ENCODE assay signal across 15 cellular contexts in the genomic region with DNA sequence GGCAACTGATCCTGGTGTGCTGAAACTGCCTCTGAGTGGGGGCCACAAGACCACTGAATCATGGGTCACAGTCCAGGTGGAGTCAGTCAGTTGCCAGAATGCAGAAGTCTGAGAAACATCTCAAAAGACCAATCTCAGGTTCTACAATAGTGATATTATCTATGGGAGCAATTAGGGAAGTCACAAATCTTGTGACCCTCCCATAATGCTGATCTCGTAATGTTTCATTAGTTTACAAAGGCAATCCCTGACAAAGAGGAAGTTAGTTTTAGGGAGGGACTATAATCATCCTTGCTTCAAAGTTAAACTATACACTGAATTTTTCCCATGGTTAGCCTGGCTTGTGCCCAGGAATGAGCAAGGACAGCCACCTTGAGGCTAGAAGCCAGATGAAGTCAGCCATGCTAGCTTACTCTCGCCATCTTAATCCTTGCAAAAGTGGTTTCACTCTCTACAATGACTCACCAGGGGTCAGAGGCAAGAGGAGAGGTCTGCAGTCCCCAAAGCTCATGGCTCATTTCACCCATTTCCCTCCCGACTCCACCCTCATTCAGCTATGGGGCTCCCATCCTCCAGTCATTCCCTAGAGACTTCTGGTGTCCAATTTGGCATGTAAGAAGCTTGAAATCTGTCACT. TPM values are rescaled to one million over a fixed set of nuclear protein-coding genes. Genes with fewer than 3 reads are reported as not detected.
DNase-seq lines count a peak whose midpoint lies in the region; ATAC-seq and TF ChIP-seq lines count a peak whose summit lies in the region.
"Had no signal": no experiment of that assay in that cellular context is flagged by ENCODE, and none has a peak within 500 bp of the region (broad histone marks: within the 10 kb centered on the region; RNA-seq: fewer than 3 reads in every experiment).

No MANE protein-coding gene starts in this region.

- H3K4me1 ChIP-seq in BLaER1 (peaks cover 61% of the 10 kb centered on the region), HEK293 (ENCODE audit: control insufficient read depth, insufficient read depth, low read length) (no peaks in the 10 kb centered on the region), right lobe of liver (no peaks in the 10 kb centered on the region), breast epithelium (no peaks in the 10 kb centered on the region)

- no peaks in the 10 kb centered on the region for H3K27me3 ChIP-seq in BLaER1
- H3K27me3 ChIP-seq in right lobe of liver = no peaks in the 10 kb centered on the region
- H3K27me3 ChIP-seq in breast epithelium = no peaks in the 10 kb centered on the region

- H3K4me3 ChIP-seq in BLaER1 = no peak overlapping the region
- no peak overlapping the region for H3K4me3 ChIP-seq in HEK293 (ENCODE audit: low read depth, low read length)
- H3K4me3 ChIP-seq in right lobe of liver = no peak overlapping the region
- no peak overlapping the region for H3K4me3 ChIP-seq in breast epithelium
- H3K4me3 ChIP-seq: GM23248 had no signal

- H3K27ac ChIP-seq in BLaER1 (0 out of 2 replicates have a peak overlapping the region, but pooled peaks have one; percentile 39), HEK293 (ENCODE audit: extremely low read depth, low read depth, low read length) (no peak overlapping the region), right lobe of liver (peak overlapping the region in 1 of 3 donors; percentile 18), breast epithelium (no peak overlapping the region)
- H3K27ac ChIP-seq: GM23248 had no signal

- TF ChIP-seq CTCF in HEK293 (tag by site-specific recombination; IDR thresholded peaks at IDR 0.05) = no peak
- no peak for TF ChIP-seq CTCF in right lobe of liver (IDR thresholded peaks at IDR 0.05)
- no peak for TF ChIP-seq CTCF in endothelial cell (IDR thresholded peaks at IDR 0.05; ENCODE audit: unreplicated experiment)
- TF ChIP-seq CTCF in breast epithelium (IDR thresholded peaks at IDR 0.05) = no peak

- H3K36me3 ChIP-seq in BLaER1 (no peaks in the 10 kb centered on the region), HEK293 (ENCODE audit: control insufficient read depth in 2 of 2, insufficient read depth in 1 of 2, low read length in 2 of 2) (no peaks in the 10 kb centered on the region), right lobe of liver (no peaks in the 10 kb centered on the region), breast epithelium (no peaks in the 10 kb centered on the region)

- H3K9ac ChIP-seq in BLaER1 = no peak overlapping the region
- H3K9ac ChIP-seq: GM23248 had no signal

- 30% methylated on average over 3 of the region's 3 CpGs for WGBS in right lobe of liver (ENCODE audit: insufficient coverage, low coverage, low lambda C conversion rate, missing lambda C conversion rate)

- H3K9me3 ChIP-seq in BLaER1 (peaks cover 13% of the 10 kb centered on the region), HEK293 (ENCODE audit: control insufficient read depth, insufficient read depth, low read depth, low read length) (no peaks in the 10 kb centered on the region; the same call in 1 of the 2 replicates), right lobe of liver (no peaks in the 10 kb centered on the region), breast epithelium (no peaks in the 10 kb centered on the region)

- H3K4me3 Mint-ChIP-seq in endothelial cell (ENCODE audit: unreplicated experiment) = no peak overlapping the region

- peaks cover 5% of the 10 kb centered on the region for H3K36me3 Mint-ChIP-seq in endothelial cell (ENCODE audit: low read depth, unreplicated experiment)

- POLR2A ChIA-PET in HEK293 (lab: Yijun Ruan, JAX) = interaction anchor here (0.6 kb wide), 1 partner anchor 143 kb away, joined by 3 read pairs; no protein-coding TSS in a partner anchor

- no peaks in the 10 kb centered on the region for H4K20me1 ChIP-seq in BLaER1

- H3K27ac Mint-ChIP-seq in endothelial cell (ENCODE audit: unreplicated experiment) = no peak overlapping the region

- peak in 3 of 4 donors; percentile 33 to 61 (median 50) for ATAC-seq in right lobe of liver
- no peak for ATAC-seq in HG03565 (IDR thresholded peaks at IDR 0.05; ENCODE audit: unreplicated experiment)

- intact Hi-C loops in right lobe of liver (cut with DNase I) = no loop called here
- intact Hi-C loops in breast epithelium (cut with DNase I; ENCODE audit: low total_unique reads) = no loop called here

- CTCF ChIA-PET in HEK293 (lab: Yijun Ruan, JAX) = interaction anchor here (0.6 to 7.2 kb wide), 9 partner anchors 8 to 732 kb away, joined by 3 to 63 read pairs (median 8); no protein-coding TSS in a partner anchor

- no peaks in the 10 kb centered on the region for H3K9me3 Mint-ChIP-seq in endothelial cell (ENCODE audit: unreplicated experiment)

- no peaks in the 10 kb centered on the region for H3K27me3 Mint-ChIP-seq in endothelial cell (ENCODE audit: unreplicated experiment)

- DNase-seq in SKM-1 (lab: John Stamatoyannopoulos, UW; ENCODE audit: unreplicated experiment) (peak; percentile 31), right lobe of liver (peak in 1 of 3 donors; percentile 40), COLO829 (ENCODE audit: low spot score) (no peak), endothelial cell (ENCODE audit: low spot score) (no peak), breast epithelium (ENCODE audit: low spot score in 2 of 2) (no peak)
- DNase-seq: activated naive CD4-positive, alpha-beta T cell treated with Interleukin-2 at 50 U/mL for 16 hours; GM23248; SHP77; stimulated activated naive CD4-positive, alpha-beta T cell had no signal

- peaks cover 4% of the 10 kb centered on the region for H3K4me1 Mint-ChIP-seq in endothelial cell (ENCODE audit: unreplicated experiment)

- TF ChIP-seq POLR2A in right lobe of liver (IDR thresholded peaks at IDR 0.05) (no peak), breast epithelium (IDR thresholded peaks at IDR 0.05) (no peak)

- H3K4me2 ChIP-seq in BLaER1 = peak overlapping the region; percentile 56

TF ChIP-seq in HEK293, 187 proteins besides CTCF, POLR2A, EP300 and RAD21:
- peak; percentile 49; the same call in 1 of the 2 replicates for TF ChIP-seq YY2 (tag by site-specific recombination; IDR thresholded peaks at IDR 0.05)
- no peak for TF ChIP-seq KLF8 (tag by site-specific recombination; IDR thresholded peaks at IDR 0.05)
- TF ChIP-seq ZNF2 (tag by site-specific recombination; IDR thresholded peaks at IDR 0.05) = no peak
- TF ChIP-seq, protein P1, sequence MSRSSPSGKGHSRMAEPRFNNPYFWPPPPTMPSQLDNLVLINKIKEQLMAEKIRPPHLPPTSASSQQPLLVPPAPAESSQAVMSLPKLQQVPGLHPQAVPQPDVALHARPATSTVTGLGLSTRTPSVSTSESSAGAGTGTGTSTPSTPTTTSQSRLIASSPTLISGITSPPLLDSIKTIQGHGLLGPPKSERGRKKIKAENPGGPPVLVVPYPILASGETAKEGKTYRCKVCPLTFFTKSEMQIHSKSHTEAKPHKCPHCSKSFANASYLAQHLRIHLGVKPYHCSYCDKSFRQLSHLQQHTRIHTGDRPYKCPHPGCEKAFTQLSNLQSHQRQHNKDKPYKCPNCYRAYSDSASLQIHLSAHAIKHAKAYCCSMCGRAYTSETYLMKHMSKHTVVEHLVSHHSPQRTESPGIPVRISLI (tag by site-specific recombination; IDR thresholded peaks at IDR 0.05) = no peak
- TF ChIP-seq, protein P2, sequence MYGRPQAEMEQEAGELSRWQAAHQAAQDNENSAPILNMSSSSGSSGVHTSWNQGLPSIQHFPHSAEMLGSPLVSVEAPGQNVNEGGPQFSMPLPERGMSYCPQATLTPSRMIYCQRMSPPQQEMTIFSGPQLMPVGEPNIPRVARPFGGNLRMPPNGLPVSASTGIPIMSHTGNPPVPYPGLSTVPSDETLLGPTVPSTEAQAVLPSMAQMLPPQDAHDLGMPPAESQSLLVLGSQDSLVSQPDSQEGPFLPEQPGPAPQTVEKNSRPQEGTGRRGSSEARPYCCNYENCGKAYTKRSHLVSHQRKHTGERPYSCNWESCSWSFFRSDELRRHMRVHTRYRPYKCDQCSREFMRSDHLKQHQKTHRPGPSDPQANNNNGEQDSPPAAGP (tag by site-specific recombination; IDR thresholded peaks at IDR 0.05) = peak; percentile 94

RNA-seq across cellular contexts. Expression of a gene that starts 5.4 kb away (rescaled TPM):
- under 1 TPM; 0.42 to 0.73 (median 0.51) TPM for total RNA-seq in right lobe of liver
- not detected for total RNA-seq in endothelial cell (ENCODE audit: unreplicated experiment)
- total RNA-seq in breast epithelium = under 1 TPM in 1 of 3 donors, not detected in 2; 0.64 TPM
- total RNA-seq: cerebellum, fibroblast of villous mesenchyme, GM23248 had no signal

RNA-seq across cellular contexts. Expression of a gene that starts 42.7 kb away (rescaled TPM):
- total RNA-seq in right lobe of liver = not detected
- total RNA-seq in endothelial cell (ENCODE audit: unreplicated experiment) = not detected
- total RNA-seq in breast epithelium = not detected
- total RNA-seq: cerebellum, fibroblast of villous mesenchyme, GM23248, omental fat pad had no signal

RNA-seq across cellular contexts. Expression of a gene that starts 43.0 kb away (rescaled TPM):
- total RNA-seq in right lobe of liver (not detected), endothelial cell (ENCODE audit: unreplicated experiment) (not detected), breast epithelium (not detected)
- total RNA-seq: cerebellum, fibroblast of villous mesenchyme, GM23248, omental fat pad had no signal

RNA-seq across cellular contexts. Expression of a gene that starts 46.5 kb away (rescaled TPM):
- under 1 TPM in 4 of 6 experiments, not detected in 2; 0.18 to 0.44 (median 0.23) TPM for total RNA-seq in right lobe of liver
- total RNA-seq in endothelial cell (ENCODE audit: unreplicated experiment) = not detected
- total RNA-seq in breast epithelium = 1 to 10 TPM in 2 of 3 donors, not detected in 1; 1.0 to 6.9 TPM
- total RNA-seq: fibroblast of villous mesenchyme, GM23248 had no signal

RNA-seq across cellular contexts. Expression of a gene that starts 58.3 kb away (rescaled TPM):
- total RNA-seq in right lobe of liver (100 to 1,000 TPM; 347 to 556 (median 499) TPM), endothelial cell (ENCODE audit: unreplicated experiment) (3,886 TPM), breast epithelium (1,000 to 10,000 TPM in 2 of 3 donors, 100 to 1,000 TPM in 1; 756 to 2,084 (median 1,264) TPM)
